13 cellular contexts compared by ENCODE assay signal in genomic region chr12:91985002-91985767, GRCh38.
DNase-seq lines count a peak whose midpoint lies in the region; ATAC-seq and TF ChIP-seq lines count a peak whose summit lies in the region.
"Had no signal": no experiment of that assay in that cellular context is flagged by ENCODE, and none has a peak within 500 bp of the region (broad histone marks: within the 10 kb centered on the region; RNA-seq: fewer than 3 reads in every experiment).

No MANE protein-coding gene starts in this region.

- no peak for TF ChIP-seq POLR2A in sigmoid colon (IDR thresholded peaks at IDR 0.05)
- TF ChIP-seq POLR2A in ovary (IDR thresholded peaks at IDR 0.05) = no peak

- no peak overlapping the region for H3K4me3 ChIP-seq in cardiac muscle cell
- H3K4me3 ChIP-seq in right cardiac atrium (ENCODE audit: low read length) = no peak overlapping the region
- H3K4me3 ChIP-seq in sigmoid colon = no peak overlapping the region
- no peak overlapping the region for H3K4me3 ChIP-seq in ovary
- H3K4me3 ChIP-seq: heart right ventricle had no signal

- no peak overlapping the region for H3K4me3 Mint-ChIP-seq in activated naive CD8-positive, alpha-beta T cell treated with anti-CD3 and anti-CD28 coated beads, Interleukin-2, amount 50 U/mL, for 24 hours

- WGBS in right cardiac atrium = 33% methylated on average over 8 of the region's 8 CpGs
- WGBS in sigmoid colon, 2 donors = 66 to 74% methylated on average over 8 of the region's 8 CpGs
- 33 to 39% (median 35%) methylated on average over 8 of the region's 8 CpGs for WGBS in ovary, 3 donors

- ATAC-seq in Right ventricle myocardium inferior = no peak
- peak; percentile 57 for ATAC-seq in activated naive CD8-positive, alpha-beta T cell treated with anti-CD3 and anti-CD28 coated beads, Interleukin-2, amount 50 U/mL, for 24 hours
- peak; percentile 30 to 54 for ATAC-seq in right cardiac atrium
- ATAC-seq in GM21381 (IDR thresholded peaks at IDR 0.05; ENCODE audit: unreplicated experiment) = no peak

- H3K27ac ChIP-seq in cardiac muscle cell = peak overlapping the region; percentile 64
- no peak overlapping the region for H3K27ac ChIP-seq in right cardiac atrium (ENCODE audit: low read length)
- H3K27ac ChIP-seq in sigmoid colon = no peak overlapping the region
- no peak overlapping the region for H3K27ac ChIP-seq in ovary

- no peaks in the 10 kb centered on the region for H3K27me3 ChIP-seq in cardiac muscle cell
- H3K27me3 ChIP-seq in right cardiac atrium (ENCODE audit: control insufficient read depth, insufficient read depth) = no peaks in the 10 kb centered on the region
- no peaks in the 10 kb centered on the region for H3K27me3 ChIP-seq in sigmoid colon
- H3K27me3 ChIP-seq in ovary = no peaks in the 10 kb centered on the region
- H3K27me3 ChIP-seq: heart right ventricle had no signal

- peaks cover 38% of the 10 kb centered on the region for H3K4me1 Mint-ChIP-seq in activated naive CD8-positive, alpha-beta T cell treated with anti-CD3 and anti-CD28 coated beads, Interleukin-2, amount 50 U/mL, for 24 hours

- intact Hi-C loops in Right ventricle myocardium inferior (cut with DNase I) (loop anchor here (5.0 kb wide), 2 partner anchors 42 to 168 kb away; no protein-coding TSS in a partner anchor), right cardiac atrium (cut with DNase I) (loop anchor here in 1 of 4 donors (10.0 kb wide), 1 partner anchor 160 kb away; the partner anchor contains the start of gene BTG1), sigmoid colon (cut with DNase I) (no loop called here), ovary (cut with DNase I) (no loop called here)

- H3K36me3 Mint-ChIP-seq in activated naive CD8-positive, alpha-beta T cell treated with anti-CD3 and anti-CD28 coated beads, Interleukin-2, amount 50 U/mL, for 24 hours (ENCODE audit: low read depth) = peaks cover 3% of the 10 kb centered on the region

- no peaks in the 10 kb centered on the region for H3K9me3 Mint-ChIP-seq in activated naive CD8-positive, alpha-beta T cell treated with anti-CD3 and anti-CD28 coated beads, Interleukin-2, amount 50 U/mL, for 24 hours

- H3K27ac Mint-ChIP-seq in activated naive CD8-positive, alpha-beta T cell treated with anti-CD3 and anti-CD28 coated beads, Interleukin-2, amount 50 U/mL, for 24 hours = no peak overlapping the region

- H3K9me3 ChIP-seq in cardiac muscle cell (ENCODE audit: low read depth) = no peaks in the 10 kb centered on the region
- H3K9me3 ChIP-seq in right cardiac atrium (ENCODE audit: control insufficient read depth, low read length) = no peaks in the 10 kb centered on the region
- H3K9me3 ChIP-seq in sigmoid colon = no peaks in the 10 kb centered on the region
- no peaks in the 10 kb centered on the region for H3K9me3 ChIP-seq in ovary

- DNase-seq in cardiac muscle cell (ENCODE audit: low read depth in 1 of 2, low spot score in 1 of 2) = peak in 1 of 2 donors; percentile 39
- DNase-seq in Right ventricle myocardium inferior (ENCODE audit: missing footprints) = no peak
- no peak for DNase-seq in activated naive CD8-positive, alpha-beta T cell treated with anti-CD3 and anti-CD28 coated beads, Interleukin-2, amount 50 U/mL, for 24 hours
- DNase-seq in right cardiac atrium = no peak
- no peak for DNase-seq in sigmoid colon
- no peak for DNase-seq in NCI-H510A treated with DMSO at 0.1 percent for 48 hours (lab: John Stamatoyannopoulos, UW)
- DNase-seq in ovary = no peak
- DNase-seq: DMS79 treated with DMSO at 0.1 percent for 48 hours; effector CD8-positive, alpha-beta T cell; heart right ventricle; NCI-H1105; NCI-H510A had no signal

- TF ChIP-seq EP300 in sigmoid colon (IDR thresholded peaks at IDR 0.05) (no peak), ovary (IDR thresholded peaks at IDR 0.05) (no peak)

- no peaks in the 10 kb centered on the region for H3K36me3 ChIP-seq in cardiac muscle cell
- no peaks in the 10 kb centered on the region for H3K36me3 ChIP-seq in sigmoid colon
- no peaks in the 10 kb centered on the region for H3K36me3 ChIP-seq in ovary
- H3K36me3 ChIP-seq: heart right ventricle had no signal

- no peak for TF ChIP-seq CTCF in cardiac muscle cell (IDR thresholded peaks at IDR 0.05; ENCODE audit: low read depth, low read length)
- TF ChIP-seq CTCF in sigmoid colon (IDR thresholded peaks at IDR 0.05) = no peak
- no peak for TF ChIP-seq CTCF in ovary (IDR thresholded peaks at IDR 0.05)

- no peaks in the 10 kb centered on the region for H3K27me3 Mint-ChIP-seq in activated naive CD8-positive, alpha-beta T cell treated with anti-CD3 and anti-CD28 coated beads, Interleukin-2, amount 50 U/mL, for 24 hours

- H3K4me1 ChIP-seq in cardiac muscle cell (ENCODE audit: low read depth) = peaks cover 35% of the 10 kb centered on the region
- peaks cover 9% of the 10 kb centered on the region for H3K4me1 ChIP-seq in right cardiac atrium (ENCODE audit: control insufficient read depth, insufficient read depth, low read length)
- peaks cover 0 to 8% (median 3%) of the 10 kb centered on the region in 4 donors for H3K4me1 ChIP-seq in sigmoid colon
- no peaks in the 10 kb centered on the region for H3K4me1 ChIP-seq in ovary (ENCODE audit: insufficient read depth)

Comparison
In these comparisons a context has a peak if more than half of its experiments do, and no peak if none do; other contexts are left out.
1. ATAC-seq: peak in activated naive CD8-positive, alpha-beta T cell treated with anti-CD3 and anti-CD28 coated beads, Interleukin-2, amount 50 U/mL, for 24 hours (single experiment) and right cardiac atrium (2 of 2); none in Right ventricle myocardium inferior (single experiment) and GM21381 (single experiment).